Comparison of ENCODE assay signal across 13 cellular contexts in the genomic region with DNA sequence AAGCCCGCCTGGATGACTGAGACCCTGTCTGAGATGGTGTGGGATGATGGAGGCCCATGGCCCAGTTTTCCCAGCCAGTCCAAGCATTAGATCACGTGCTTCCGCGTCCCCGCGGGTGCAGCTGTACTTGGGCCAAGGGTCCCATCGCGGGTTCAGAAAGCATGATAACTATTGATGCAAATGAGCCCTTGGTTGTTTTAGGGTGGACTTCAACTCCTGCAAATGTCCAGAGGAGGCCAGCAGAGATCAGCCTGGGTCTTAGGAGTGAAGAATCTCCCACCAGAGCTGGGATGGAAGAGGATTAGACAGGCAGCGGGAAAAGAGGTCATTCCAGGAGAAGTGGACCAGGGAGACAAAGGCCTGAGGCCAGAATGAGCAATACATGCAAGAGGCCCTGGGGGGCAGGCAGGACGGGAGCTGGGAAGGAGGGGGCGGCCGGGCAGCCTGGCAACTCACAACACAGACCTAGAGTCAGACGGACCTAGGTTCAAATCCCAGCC.
DNase-seq lines count a peak whose midpoint lies in the region; ATAC-seq and TF ChIP-seq lines count a peak whose summit lies in the region.
"Had no signal": no experiment of that assay in that cellular context is flagged by ENCODE, and none has a peak within 500 bp of the region (broad histone marks: within the 10 kb centered on the region; RNA-seq: fewer than 3 reads in every experiment).

No MANE protein-coding gene starts in this region.

- no peak for TF ChIP-seq POLR2A in GM18505 (IDR thresholded peaks at IDR 0.05; ENCODE audit: borderline replicate concordance, extremely low read depth, insufficient read depth, insufficient read length)

- DNase-seq in M059J (ENCODE audit: low read depth) (peak; percentile 33), ecto neural progenitor cell (ENCODE audit: low spot score) (peak; percentile 33), islet precursor cell (peak; percentile 60), stromal cell of bone marrow (ENCODE audit: low read depth) (peak; percentile 24)
- DNase-seq in stimulated activated CD4-positive, alpha-beta T cell treated with anti-CD3 and anti-CD28 coated beads, Interleukin-2, amount 100 ng/mL, for 48 hours: no peak
- DNase-seq: activated CD4-positive, alpha-beta T cell treated with anti-CD3 and anti-CD28 coated beads for 1 hour; NCI-H146; NCI-H446 treated with DMSO at 0.1 percent for 48 hours; SIG-M5; spleen; stomach had no signal

- no peak for ATAC-seq in GM18870 (IDR thresholded peaks at IDR 0.05; ENCODE audit: unreplicated experiment)
- ATAC-seq in GM18505 (IDR thresholded peaks at IDR 0.05; ENCODE audit: unreplicated experiment): no peak

Comparison
In these comparisons a context has a peak if more than half of its experiments do, and no peak if none do; other contexts are left out.
1. DNase-seq: peak in M059J (single experiment), ecto neural progenitor cell (single experiment), islet precursor cell (single experiment) and stromal cell of bone marrow (single experiment); none in stimulated activated CD4-positive, alpha-beta T cell treated with anti-CD3 and anti-CD28 coated beads, Interleukin-2, amount 100 ng/mL, for 48 hours (0 of 2).